8 cellular contexts compared by ENCODE assay signal in the genomic region with DNA sequence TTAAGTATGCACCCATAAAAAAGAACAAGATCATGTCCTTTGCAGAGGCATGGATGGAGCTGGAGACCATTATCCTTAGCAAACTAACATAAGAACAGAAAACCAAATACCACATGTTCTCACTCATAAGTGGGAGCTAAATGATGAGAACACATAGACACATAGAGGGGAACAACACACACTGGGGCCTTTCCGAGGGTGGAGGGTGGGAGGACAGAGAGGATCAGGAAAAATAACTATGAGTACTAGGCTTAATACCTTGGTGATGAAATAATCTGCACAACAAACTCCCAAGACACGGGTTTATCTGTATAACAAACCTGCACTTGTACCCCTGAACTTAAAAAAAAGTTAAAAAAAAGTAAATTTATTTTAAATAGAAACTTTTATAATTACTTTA. TPM values are rescaled to one million over a fixed set of nuclear protein-coding genes. Genes with fewer than 3 reads are reported as not detected.
A peak's percentile ranks its signal among the peaks of the same experiment; 100 is the strongest.
DNase-seq lines count a peak whose midpoint lies in the region; ATAC-seq, FAIRE-seq and TF ChIP-seq lines count a peak whose summit lies in the region.
"Not testable (repeated sequence)": the region's sequence is repeated elsewhere in the genome, so short reads cannot be mapped to it uniquely, and the experiment has no call there.

No MANE protein-coding gene starts in this region.

- TF ChIP-seq CTCF in psoas muscle (IDR thresholded peaks at IDR 0.05); gastrocnemius medialis (IDR thresholded peaks at IDR 0.05 in 4 of 5, conservative IDR thresholded peaks at IDR 0.05 in 1 of 5): not testable (repeated sequence)

- H3K36me3 ChIP-seq in adipocyte (ENCODE audit: control insufficient read depth, insufficient read depth, low read length, severe bottlenecking) (peaks cover 92% of the 10 kb centered on the region), psoas muscle (ENCODE audit: insufficient read depth in 1 of 2, low read depth in 1 of 2) (peaks cover 4 to 95% of the 10 kb centered on the region in 2 donors), gastrocnemius medialis (peaks cover 0 to 65% of the 10 kb centered on the region in 2 donors)

- POLR2A ChIA-PET in activated CD4-positive, alpha-beta T cell treated with anti-CD3 and anti-CD28 coated beads, Interleukin-2, amount 10 ng/mL, durations not matched to agents 7 days and 5 days (lab: Charles Lee) = not testable (repeated sequence)
- POLR2A ChIA-PET in activated CD8-positive, alpha-beta T cell treated with anti-CD3 and anti-CD28 coated beads, Interleukin-2, amount 10 ng/mL, durations not matched to agents 7 days and 5 days (lab: Charles Lee) = interaction anchor here (1.2 kb wide), 1 partner anchor 14 kb away, joined by 3 read pairs; the partner anchor contains the start of genes COX15 and CUTC

- 69 to 76% (median 69%) methylated on average over 2 of the region's 2 CpGs for WGBS in psoas muscle, 3 donors

- not testable (repeated sequence) for H3K9me3 ChIP-seq in adipocyte (ENCODE audit: control insufficient read depth, low read length); psoas muscle; gastrocnemius medialis

- H3K36me3 Mint-ChIP-seq in activated CD4-positive, alpha-beta T cell treated with anti-CD3 and anti-CD28 coated beads, Interleukin-2, amount 10 ng/mL, durations not matched to agents 7 days and 5 days (ENCODE audit: low read depth) = peaks cover 56% of the 10 kb centered on the region
- peaks cover 62% of the 10 kb centered on the region for H3K36me3 Mint-ChIP-seq in activated CD8-positive, alpha-beta T cell treated with anti-CD3 and anti-CD28 coated beads, Interleukin-2, amount 10 ng/mL, durations not matched to agents 7 days and 5 days (ENCODE audit: low read depth)
- peaks cover 45% of the 10 kb centered on the region for H3K36me3 Mint-ChIP-seq in activated naive CD4-positive, alpha-beta T cell treated with anti-CD3 and anti-CD28 coated beads for 36 hours (ENCODE audit: low read depth)

- not testable (repeated sequence) for H3K4me3 ChIP-seq in adipocyte (ENCODE audit: low read length); psoas muscle; gastrocnemius medialis

- H3K4me3 Mint-ChIP-seq in activated CD4-positive, alpha-beta T cell treated with anti-CD3 and anti-CD28 coated beads, Interleukin-2, amount 10 ng/mL, durations not matched to agents 7 days and 5 days; activated CD8-positive, alpha-beta T cell treated with anti-CD3 and anti-CD28 coated beads, Interleukin-2, amount 10 ng/mL, durations not matched to agents 7 days and 5 days; activated naive CD4-positive, alpha-beta T cell treated with anti-CD3 and anti-CD28 coated beads for 36 hours: not testable (repeated sequence)

- CTCF ChIA-PET in activated CD4-positive, alpha-beta T cell treated with anti-CD3 and anti-CD28 coated beads, Interleukin-2, amount 10 ng/mL, durations not matched to agents 7 days and 5 days (lab: Charles Lee) = interaction anchor here (0.6 to 1.1 kb wide), 2 partner anchors 13 to 124 kb away, joined by 3 read pairs; no protein-coding TSS in a partner anchor
- CTCF ChIA-PET in activated CD8-positive, alpha-beta T cell treated with anti-CD3 and anti-CD28 coated beads, Interleukin-2, amount 10 ng/mL, durations not matched to agents 7 days and 5 days (lab: Charles Lee); activated naive CD4-positive, alpha-beta T cell treated with anti-CD3 and anti-CD28 coated beads for 36 hours (lab: Charles Lee): not testable (repeated sequence)

- H3K9ac ChIP-seq in adipocyte (ENCODE audit: low read length) = peak overlapping the region; percentile 21

- H3K4me1 ChIP-seq in adipocyte (ENCODE audit: control insufficient read depth, insufficient read depth, low read length) = peaks cover 62% of the 10 kb centered on the region
- H3K4me1 ChIP-seq in psoas muscle = peaks cover 89% of the 10 kb centered on the region
- H3K4me1 ChIP-seq in gastrocnemius medialis = peaks cover 79 to 80% of the 10 kb centered on the region in 2 donors

- not testable (repeated sequence) for H3K27me3 Mint-ChIP-seq in activated CD4-positive, alpha-beta T cell treated with anti-CD3 and anti-CD28 coated beads, Interleukin-2, amount 10 ng/mL, durations not matched to agents 7 days and 5 days; activated CD8-positive, alpha-beta T cell treated with anti-CD3 and anti-CD28 coated beads, Interleukin-2, amount 10 ng/mL, durations not matched to agents 7 days and 5 days (ENCODE audit: low read depth); activated naive CD4-positive, alpha-beta T cell treated with anti-CD3 and anti-CD28 coated beads for 36 hours (ENCODE audit: low read depth)

- ATAC-seq in activated CD8-positive, alpha-beta T cell treated with anti-CD3 and anti-CD28 coated beads, Interleukin-2, amount 10 ng/mL, durations not matched to agents 7 days and 5 days; psoas muscle; gastrocnemius medialis: not testable (repeated sequence)

- not testable (repeated sequence) for H3K4me1 Mint-ChIP-seq in activated CD4-positive, alpha-beta T cell treated with anti-CD3 and anti-CD28 coated beads, Interleukin-2, amount 10 ng/mL, durations not matched to agents 7 days and 5 days; activated CD8-positive, alpha-beta T cell treated with anti-CD3 and anti-CD28 coated beads, Interleukin-2, amount 10 ng/mL, durations not matched to agents 7 days and 5 days (ENCODE audit: low read depth)
- H3K4me1 Mint-ChIP-seq in activated naive CD4-positive, alpha-beta T cell treated with anti-CD3 and anti-CD28 coated beads for 36 hours (ENCODE audit: low read depth) = peaks cover 17% of the 10 kb centered on the region

- DNase-seq in activated CD4-positive, alpha-beta T cell treated with anti-CD3 and anti-CD28 coated beads, Interleukin-2, amount 10 ng/mL, durations not matched to agents 7 days and 5 days; activated CD8-positive, alpha-beta T cell treated with anti-CD3 and anti-CD28 coated beads, Interleukin-2, amount 10 ng/mL, durations not matched to agents 7 days and 5 days; activated naive CD4-positive, alpha-beta T cell treated with anti-CD3 and anti-CD28 coated beads for 36 hours; adipocyte (ENCODE audit: low read depth); frontal cortex (ENCODE audit: low spot score in 2 of 2); psoas muscle; gastrocnemius medialis: not testable (repeated sequence)
- peak; percentile 72 for DNase-seq in amniotic epithelial cell (ENCODE audit: low read depth)

- TF ChIP-seq POLR2A in gastrocnemius medialis (IDR thresholded peaks at IDR 0.05) = not testable (repeated sequence)

- peak; percentile 80 for FAIRE-seq in frontal cortex (lab: Jason Lieb, UNC)

- peak overlapping the region; percentile 50 for H3K27ac Mint-ChIP-seq in activated CD4-positive, alpha-beta T cell treated with anti-CD3 and anti-CD28 coated beads, Interleukin-2, amount 10 ng/mL, durations not matched to agents 7 days and 5 days
- H3K27ac Mint-ChIP-seq in activated CD8-positive, alpha-beta T cell treated with anti-CD3 and anti-CD28 coated beads, Interleukin-2, amount 10 ng/mL, durations not matched to agents 7 days and 5 days = peak overlapping the region; percentile 19
- peak overlapping the region; percentile 18 for H3K27ac Mint-ChIP-seq in activated naive CD4-positive, alpha-beta T cell treated with anti-CD3 and anti-CD28 coated beads for 36 hours

- in situ Hi-C loops in gastrocnemius medialis (cut with MboI; ENCODE audit: low sequenced_read_pairs in 4 of 4) = not testable (repeated sequence)

- peak overlapping the region; percentile 98 for H3K27ac ChIP-seq in psoas muscle
- H3K27ac ChIP-seq in gastrocnemius medialis = peak overlapping the region; percentile 95 to 99 (median 99)

- not testable (repeated sequence) for H3K9me3 Mint-ChIP-seq in activated CD4-positive, alpha-beta T cell treated with anti-CD3 and anti-CD28 coated beads, Interleukin-2, amount 10 ng/mL, durations not matched to agents 7 days and 5 days; activated CD8-positive, alpha-beta T cell treated with anti-CD3 and anti-CD28 coated beads, Interleukin-2, amount 10 ng/mL, durations not matched to agents 7 days and 5 days (ENCODE audit: insufficient read depth); activated naive CD4-positive, alpha-beta T cell treated with anti-CD3 and anti-CD28 coated beads for 36 hours

- intact Hi-C loops in activated naive CD4-positive, alpha-beta T cell treated with anti-CD3 and anti-CD28 coated beads for 36 hours (cut with micrococcal nuclease); psoas muscle (cut with DNase I); gastrocnemius medialis (cut with DNase I; ENCODE audit: low total_unique reads): not testable (repeated sequence)

- not testable (repeated sequence) for H3K27me3 ChIP-seq in adipocyte (replicated peaks; ENCODE audit: control insufficient read depth, insufficient read depth, low read length); psoas muscle (ENCODE audit: insufficient read depth in 3 of 3, low read length in 2 of 3); gastrocnemius medialis

RNA-seq across cellular contexts. Expression of gene CUTC, which starts 14.1 kb away (rescaled TPM):
- total RNA-seq in activated CD4-positive, alpha-beta T cell treated with anti-CD3 and anti-CD28 coated beads, Interleukin-2, amount 10 ng/mL, durations not matched to agents 7 days and 5 days = 10 to 100 TPM; 20.2 to 21.3 TPM
- total RNA-seq in activated CD8-positive, alpha-beta T cell treated with anti-CD3 and anti-CD28 coated beads, Interleukin-2, amount 10 ng/mL, durations not matched to agents 7 days and 5 days = 10 to 100 TPM; 24.0 to 25.8 TPM
- total RNA-seq in activated naive CD4-positive, alpha-beta T cell treated with anti-CD3 and anti-CD28 coated beads for 36 hours = 10 to 100 TPM; 21.6 to 21.9 TPM
- 10.2 TPM for total RNA-seq in frontal cortex
- total RNA-seq in psoas muscle = 100 to 1,000 TPM; 108 to 179 (median 133) TPM
- polyA plus RNA-seq in psoas muscle = 100 to 1,000 TPM in 2 of 3 donors, 10 to 100 TPM in 1; 52.8 to 167 (median 112) TPM
- 100 to 1,000 TPM in 3 of 4 donors, 10 to 100 TPM in 1; 85.2 to 172 (median 126) TPM for total RNA-seq in gastrocnemius medialis

RNA-seq across cellular contexts. Expression of gene COX15, which starts 14.2 kb away (rescaled TPM):
- total RNA-seq in activated CD4-positive, alpha-beta T cell treated with anti-CD3 and anti-CD28 coated beads, Interleukin-2, amount 10 ng/mL, durations not matched to agents 7 days and 5 days = 10 to 100 TPM; 40.3 to 40.6 TPM
- 10 to 100 TPM; 36.1 to 39.3 TPM for total RNA-seq in activated CD8-positive, alpha-beta T cell treated with anti-CD3 and anti-CD28 coated beads, Interleukin-2, amount 10 ng/mL, durations not matched to agents 7 days and 5 days
- 10 to 100 TPM; 36.3 to 38.8 TPM for total RNA-seq in activated naive CD4-positive, alpha-beta T cell treated with anti-CD3 and anti-CD28 coated beads for 36 hours
- total RNA-seq in frontal cortex = 43.6 TPM
- total RNA-seq in psoas muscle = 10 to 100 TPM; 25.9 to 59.4 (median 39.4) TPM
- 10 to 100 TPM; 12.7 to 43.9 (median 12.8) TPM for polyA plus RNA-seq in psoas muscle
- 10 to 100 TPM; 28.1 to 45.3 (median 32.5) TPM for total RNA-seq in gastrocnemius medialis

RNA-seq across cellular contexts. Expression of gene ABCC2, which starts 36.3 kb away (rescaled TPM):
- total RNA-seq in activated CD4-positive, alpha-beta T cell treated with anti-CD3 and anti-CD28 coated beads, Interleukin-2, amount 10 ng/mL, durations not matched to agents 7 days and 5 days = 1 to 10 TPM; 1.0 to 1.3 TPM
- total RNA-seq in activated CD8-positive, alpha-beta T cell treated with anti-CD3 and anti-CD28 coated beads, Interleukin-2, amount 10 ng/mL, durations not matched to agents 7 days and 5 days = under 1 TPM; 0.76 to 0.97 TPM
- under 1 TPM; 0.20 to 0.64 TPM for total RNA-seq in activated naive CD4-positive, alpha-beta T cell treated with anti-CD3 and anti-CD28 coated beads for 36 hours
- total RNA-seq in frontal cortex (0.41 TPM), psoas muscle (1 to 10 TPM in 1 of 4 donors, under 1 TPM in 3; 0.61 to 2.3 (median 0.71) TPM), gastrocnemius medialis (1 to 10 TPM in 3 of 4 donors, under 1 TPM in 1; 0.89 to 3.2 (median 1.3) TPM)
- polyA plus RNA-seq in psoas muscle = 1 to 10 TPM in 1 of 3 donors, under 1 TPM in 2; 0.23 to 2.0 (median 0.48) TPM
